In genomic region chr10:9807848-9808247, GRCh38 we compare ENCODE assay signal across 26 cellular contexts.
"Had no signal": no experiment of that assay in that cellular context is flagged by ENCODE, and none has a peak within 500 bp of the region (broad histone marks: within the 10 kb centered on the region; RNA-seq: fewer than 3 reads in every experiment).

No MANE protein-coding gene starts in this region.

- H3K9me3 ChIP-seq: mucosa of descending colon, ovary, right atrium auricular region, right lobe of liver, stomach, testis, thyroid gland, upper lobe of right lung had no signal

- H3K4me1 ChIP-seq: left ventricle myocardium inferior, right atrium auricular region, right lobe of liver, stomach, testis, thyroid gland, upper lobe of right lung had no signal

- H3K4me3 ChIP-seq: left ventricle myocardium inferior, lung, mucosa of descending colon, ovary, right atrium auricular region, right lobe of liver, stomach, testis, thyroid gland, upper lobe of right lung had no signal

- DNase-seq: hypothalamus; immature natural killer cell; kidney; left colon; left ventricle myocardium inferior; midbrain; mucosa of descending colon; naive thymus-derived CD4-positive, alpha-beta T cell; ovary; right lobe of liver; stimulated activated CD4-positive, alpha-beta T cell treated with anti-CD3 and anti-CD28 coated beads, Interleukin-12 subunit alpha, Interleukin-12 subunit beta, amount 100 ng/mL, for 4 hours; stimulated activated CD4-positive, alpha-beta T cell treated with anti-CD3 and anti-CD28 coated beads, Interleukin-15, amount 100 ng/mL, for 24 hours; stimulated activated CD4-positive, alpha-beta T cell treated with anti-CD3 and anti-CD28 coated beads, Interleukin-2, amount 100 ng/mL, for 24 hours; stimulated activated CD4-positive, alpha-beta T cell treated with anti-CD3 and anti-CD28 coated beads, Interleukin-4, amount 100 ng/mL, for 1 hour; stimulated activated naive B cell treated with anti-CD40 and anti-IgM and Interleukin-4, amounts not matched to agents 10 μg/mL and 1 μg/mL and 100 μg/mL, for 72 hours; stimulated activated naive CD8-positive, alpha-beta T cell treated with anti-CD3 and anti-CD28 coated beads, Interleukin-15, Interleukin-2, amounts not matched to agents 100 U/mL and 50 U/mL, for 24 hours; stomach; testis; thyroid gland; trophoblast cell; upper lobe of right lung had no signal

- H3K27ac ChIP-seq: left ventricle myocardium inferior, ovary, right atrium auricular region, right lobe of liver, stomach, testis, thyroid gland, upper lobe of right lung had no signal

- H3K27me3 ChIP-seq: ovary, right atrium auricular region, right lobe of liver, stomach, testis, thyroid gland, upper lobe of right lung had no signal

- H3K36me3 ChIP-seq: left ventricle myocardium inferior, ovary, right atrium auricular region, right lobe of liver, stomach, thyroid gland, upper lobe of right lung had no signal

- FAIRE-seq: islet of Langerhans, kidney, urothelium cell line had no signal

- ATAC-seq: left colon; mucosa of descending colon; naive thymus-derived CD4-positive, alpha-beta T cell; natural killer cell treated with Interleukin-12 subunit alpha and Interleukin-12 subunit beta and Interleukin-15 and Interleukin-18, amount 100 ng/mL, for 72 hours; right lobe of liver; stimulated activated naive B cell treated with anti-CD40 and anti-IgM and Interleukin-4, amounts not matched to agents 10 μg/mL and 1 μg/mL and 100 μg/mL, for 72 hours; stimulated activated naive CD8-positive, alpha-beta T cell treated with anti-CD3 and anti-CD28 coated beads, Interleukin-15, Interleukin-2, amounts not matched to agents 100 U/mL and 50 U/mL, for 24 hours; upper lobe of right lung had no signal
